In the genomic region with DNA sequence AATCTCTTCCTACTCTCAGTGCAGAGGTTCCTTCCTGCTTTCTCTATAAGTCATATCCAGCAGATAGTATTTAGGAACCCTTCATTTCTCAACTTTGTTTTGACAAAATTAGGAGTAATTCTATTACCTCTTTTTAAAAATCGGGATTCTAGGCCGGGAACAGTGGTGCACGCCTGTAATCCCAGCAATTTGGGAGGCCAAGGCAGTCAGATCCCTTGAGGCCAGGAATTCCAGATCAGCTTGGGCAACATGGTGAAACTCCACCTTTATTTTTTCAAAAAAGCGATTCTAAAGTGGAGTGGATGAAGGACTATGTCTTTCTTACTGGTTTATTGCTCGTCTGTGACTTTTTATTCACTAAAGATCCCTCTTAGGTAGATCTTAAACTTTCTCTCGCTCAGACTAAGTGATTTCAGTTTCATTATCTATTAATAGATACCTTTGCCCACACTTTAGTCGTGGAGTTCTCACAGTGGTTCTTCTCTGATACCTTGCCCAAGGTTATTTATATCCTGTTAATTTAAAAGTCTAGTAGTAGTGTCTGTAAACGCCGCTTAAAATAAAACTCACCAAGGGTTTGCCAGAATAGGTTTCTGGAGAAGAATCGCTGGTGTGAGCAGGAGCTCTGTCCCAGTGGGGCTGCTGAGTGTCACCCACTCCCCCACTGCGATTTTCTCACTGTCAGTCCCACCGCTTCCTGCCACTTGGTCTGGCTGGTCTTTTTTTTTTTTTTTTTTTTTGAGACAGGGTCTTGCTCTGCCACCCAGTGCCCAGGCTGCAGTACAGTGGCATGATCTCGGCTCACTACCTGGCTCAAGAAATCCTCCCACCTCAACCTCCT, we compare ENCODE assay signal across 8 cellular contexts. TPM values are rescaled to one million over a fixed set of nuclear protein-coding genes. Genes with fewer than 3 reads are reported as not detected.
A peak's percentile ranks its signal among the peaks of the same experiment; 100 is the strongest.
DNase-seq lines count a peak whose midpoint lies in the region; ATAC-seq and TF ChIP-seq lines count a peak whose summit lies in the region.

No MANE protein-coding gene starts in this region.

- H2AFZ ChIP-seq in SU-DHL-6 (ENCODE audit: low read depth, low read length, severe bottlenecking): no peak overlapping the region

- no peak for DNase-seq in left cardiac atrium
- DNase-seq in aorta: no peak
- DNase-seq in Calu3: no peak
- DNase-seq in NCI-H187 (lab: John Stamatoyannopoulos, UW): no peak
- no peak for DNase-seq in ecto neural progenitor cell (ENCODE audit: low spot score)

- H3K4me3 Mint-ChIP-seq in Calu3 (ENCODE audit: low read depth, unreplicated experiment): no peak overlapping the region

- peak overlapping the region; percentile 86 for H3K4me2 ChIP-seq in SU-DHL-6 (ENCODE audit: low read depth, low read length, poor library complexity, severe bottlenecking)

- ATAC-seq in GM18498 (IDR thresholded peaks at IDR 0.05; ENCODE audit: unreplicated experiment) (peak; percentile 77), HG02571 (IDR thresholded peaks at IDR 0.05; ENCODE audit: unreplicated experiment) (peak; percentile 51), left cardiac atrium (peak; percentile 31 to 38), aorta (ENCODE audit: low FRiP score) (no peak)

- H3K36me3 ChIP-seq in SU-DHL-6 (ENCODE audit: low read length): no peaks in the 10 kb centered on the region
- no peaks in the 10 kb centered on the region for H3K36me3 ChIP-seq in aorta (ENCODE audit: control insufficient read depth in 1 of 2, insufficient read depth in 2 of 2, low read length in 1 of 2)

- no peaks in the 10 kb centered on the region for H3K79me2 ChIP-seq in SU-DHL-6 (ENCODE audit: insufficient read depth, low read length)

- intact Hi-C loops in left cardiac atrium (cut with DNase I): loop anchor here in 1 of 2 donors (10.0 kb wide), 1 partner anchor 136 kb away; no protein-coding TSS in a partner anchor
- intact Hi-C loops in aorta (cut with DNase I): loop anchor here in 1 of 2 donors (10.0 kb wide), 1 partner anchor 94 kb away; a partner anchor contains a TSS
- intact Hi-C loops in Calu3 (cut with micrococcal nuclease; ENCODE audit: unreplicated experiment): no loop called here

- no peaks in the 10 kb centered on the region for H3K9me3 Mint-ChIP-seq in Calu3 (ENCODE audit: low read depth, unreplicated experiment)

- H3K27ac ChIP-seq in SU-DHL-6 (ENCODE audit: low read depth, low read length): peak overlapping the region; percentile 95
- H3K27ac ChIP-seq in aorta (ENCODE audit: low read depth in 1 of 2, low read length in 2 of 2): no peak overlapping the region

- BruUV-seq in Calu3 (replicated peaks; lab: Mats Ljungman, UMichigan): no TSS peak

- peaks cover 56% of the 10 kb centered on the region for H3F3A ChIP-seq in SU-DHL-6 (ENCODE audit: insufficient read depth)

- no peaks in the 10 kb centered on the region for H3K4me1 Mint-ChIP-seq in Calu3 (ENCODE audit: low read depth, unreplicated experiment)

- TF ChIP-seq CTCF in SU-DHL-6 (IDR thresholded peaks at IDR 0.05; ENCODE audit: insufficient read depth, low read length, poor library complexity, severe bottlenecking) (peak; percentile 27), Calu3 (IDR thresholded peaks at IDR 0.05; ENCODE audit: unreplicated experiment) (no peak)

- H3K27ac Mint-ChIP-seq in Calu3 (ENCODE audit: unreplicated experiment): no peak overlapping the region

- H4K20me1 ChIP-seq in SU-DHL-6 (ENCODE audit: low read depth, low read length): no peaks in the 10 kb centered on the region

- H3K27me3 ChIP-seq in SU-DHL-6 (ENCODE audit: low read length): no peaks in the 10 kb centered on the region
- H3K27me3 ChIP-seq in aorta (ENCODE audit: control insufficient read depth in 1 of 2, insufficient read depth in 2 of 2, low read length in 1 of 2): no peaks in the 10 kb centered on the region

- no peaks in the 10 kb centered on the region for H3K36me3 Mint-ChIP-seq in Calu3 (ENCODE audit: insufficient read depth, unreplicated experiment)

- no peaks in the 10 kb centered on the region for H3K27me3 Mint-ChIP-seq in Calu3 (ENCODE audit: unreplicated experiment)

- no peaks in the 10 kb centered on the region for H3K4me1 ChIP-seq in aorta (ENCODE audit: control insufficient read depth in 1 of 2, insufficient read depth in 2 of 2, low read length in 2 of 2)

- H3K9me2 ChIP-seq in SU-DHL-6 (replicated peaks; ENCODE audit: insufficient read depth, low read length): no peaks in the 10 kb centered on the region

- WGBS in aorta, 2 donors: 46 to 51% methylated on average over 13 of the region's 13 CpGs

- H3K4me3 ChIP-seq in SU-DHL-6 (ENCODE audit: insufficient read depth, low read length, poor library complexity, severe bottlenecking) (peak overlapping the region; percentile 47), aorta (ENCODE audit: low read length in 2 of 2) (peak overlapping the region; percentile 36 to 50)

- CTCF ChIA-PET in Calu3 (lab: Charles Lee): interaction anchor here (0.7 kb wide), 1 partner anchor 15 kb away, joined by 6 read pairs; no protein-coding TSS in a partner anchor

- peak overlapping the region; percentile 58 for H3K9ac ChIP-seq in SU-DHL-6 (ENCODE audit: low read length)

- H3K9me3 ChIP-seq in SU-DHL-6 (ENCODE audit: insufficient read depth, low read length): no peaks in the 10 kb centered on the region
- H3K9me3 ChIP-seq in aorta (ENCODE audit: control insufficient read depth, low read length): no peaks in the 10 kb centered on the region

RNA-seq across cellular contexts. Expression of a gene that starts 27.0 kb away (rescaled TPM):
- total RNA-seq in left cardiac atrium (10 to 100 TPM in 1 of 2 donors, 1 to 10 TPM in 1; 8.1 to 13.1 TPM), aorta (10 to 100 TPM; 20.1 to 22.5 TPM), Calu3 (2022) (8.8 and 9.4 TPM in 2 replicates)
- polyA plus RNA-seq in aorta: 10 to 100 TPM in 1 of 2 donors, 1 to 10 TPM in 1; 2.0 to 14.8 TPM
